In the genomic region with DNA sequence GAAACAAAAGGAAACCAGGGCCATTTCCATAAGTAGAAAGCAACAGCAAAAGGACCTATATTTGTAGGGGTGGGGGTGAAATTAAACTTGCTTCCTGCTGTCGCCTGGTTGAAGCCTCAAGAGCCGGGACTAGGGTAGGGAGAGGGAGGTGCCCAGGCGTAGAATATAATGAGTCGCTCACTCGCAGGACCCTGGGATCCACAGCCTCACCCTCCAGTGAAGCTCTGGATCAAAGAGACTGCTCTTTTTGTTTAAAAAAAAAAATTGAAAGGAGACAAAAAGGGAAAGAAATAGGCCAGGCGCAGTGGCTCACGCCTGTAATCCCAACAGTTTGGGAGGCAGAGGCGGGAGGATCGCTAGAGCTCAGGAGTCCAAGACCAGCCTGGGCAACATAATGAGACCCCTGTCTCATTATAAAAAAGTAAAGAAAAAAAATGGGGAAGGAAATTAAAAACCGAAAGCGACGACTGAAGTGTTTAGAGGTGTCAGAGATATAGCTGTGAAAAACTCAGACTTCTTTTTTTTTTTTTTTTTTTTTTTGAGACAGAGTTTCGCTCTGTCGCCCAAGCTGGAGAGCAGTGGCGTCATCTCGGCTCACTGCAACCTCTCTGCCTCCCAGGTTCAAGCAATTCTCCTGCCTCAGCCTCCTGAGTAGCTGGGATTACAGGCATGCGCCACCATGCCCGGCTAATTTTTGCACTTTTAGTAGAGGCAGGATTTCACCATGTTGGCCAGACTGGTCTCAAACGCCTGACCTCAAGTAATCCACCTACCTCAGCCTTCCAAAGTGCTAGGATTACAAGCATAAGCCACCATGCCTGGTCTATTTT, we compare ENCODE assay signal across 9 cellular contexts. TPM values are rescaled to one million over a fixed set of nuclear protein-coding genes. Genes with fewer than 3 reads are reported as not detected.
DNase-seq lines count a peak whose midpoint lies in the region; ATAC-seq and TF ChIP-seq lines count a peak whose summit lies in the region.
"Had no signal": no experiment of that assay in that cellular context is flagged by ENCODE, and none has a peak within 500 bp of the region (broad histone marks: within the 10 kb centered on the region; RNA-seq: fewer than 3 reads in every experiment).

No MANE protein-coding gene starts in this region.

- H3K18ac ChIP-seq in mesenchymal stem cell (ENCODE audit: low read depth in 1 of 2, low read length in 2 of 2), result no peak overlapping the region

- H2BK15ac ChIP-seq in mesenchymal stem cell (ENCODE audit: low read depth, poor library complexity, severe bottlenecking), result no peak overlapping the region

- H3K23ac ChIP-seq in mesenchymal stem cell (ENCODE audit: low read length in 2 of 2), result no peak overlapping the region

- BruUV-seq in MCF 10A (replicated peaks; lab: Mats Ljungman, UMichigan), result no TSS peak

- H3K27ac ChIP-seq in breast epithelium (peak overlapping the region; percentile 12 to 74), mesenchymal stem cell (ENCODE audit: low read length, poor library complexity, severe bottlenecking) (no peak overlapping the region), urinary bladder (ENCODE audit: low read depth) (peak overlapping the region; percentile 71)

- H3K4me2 ChIP-seq in mesenchymal stem cell (ENCODE audit: low read length, poor library complexity, severe bottlenecking), result no peak overlapping the region

- no peak for TF ChIP-seq CTCF in breast epithelium (IDR thresholded peaks at IDR 0.05)
- TF ChIP-seq CTCF in MCF 10A (IDR thresholded peaks at IDR 0.05; ENCODE audit: unreplicated experiment), result no peak
- TF ChIP-seq CTCF in BE2C (IDR thresholded peaks at IDR 0.05; ENCODE audit: low read depth, low read length), result no peak

- no peak overlapping the region for H3K14ac ChIP-seq in mesenchymal stem cell (ENCODE audit: low read length in 2 of 2)

- intact Hi-C loops in breast epithelium (cut with DNase I; ENCODE audit: low total_unique reads), result no loop called here
- intact Hi-C loops in MCF 10A (cut with micrococcal nuclease), result no loop called here

- no peaks in the 10 kb centered on the region for H3K27me3 Mint-ChIP-seq in MCF 10A (ENCODE audit: insufficient read depth, unreplicated experiment)
- H3K27me3 Mint-ChIP-seq in activated T-cell treated with anti-CD3 and anti-CD28 coated beads, Interleukin-2, amount 50 U/mL, for 72 hours (ENCODE audit: low read depth), result no peaks in the 10 kb centered on the region

- H3K27me3 ChIP-seq in breast epithelium (no peaks in the 10 kb centered on the region), mesenchymal stem cell (ENCODE audit: control insufficient read depth in 1 of 2, insufficient read depth in 1 of 2, low read length in 2 of 2) (no peaks in the 10 kb centered on the region), BE2C (no peaks in the 10 kb centered on the region)

- no peak overlapping the region for H2AK5ac ChIP-seq in mesenchymal stem cell (ENCODE audit: low read length, severe bottlenecking)

- no peak overlapping the region for H4K91ac ChIP-seq in mesenchymal stem cell (ENCODE audit: low read length)

- no peak overlapping the region for H3K4ac ChIP-seq in mesenchymal stem cell (ENCODE audit: low read depth in 1 of 2, low read length in 2 of 2)

- TF ChIP-seq POLR2A in breast epithelium (IDR thresholded peaks at IDR 0.05), result no peak

- H3K4me1 Mint-ChIP-seq in MCF 10A (ENCODE audit: insufficient read depth, unreplicated experiment), result peaks cover 7% of the 10 kb centered on the region
- peaks cover 88% of the 10 kb centered on the region for H3K4me1 Mint-ChIP-seq in activated T-cell treated with anti-CD3 and anti-CD28 coated beads, Interleukin-2, amount 50 U/mL, for 72 hours (ENCODE audit: low read depth)

- ATAC-seq in activated T-cell treated with anti-CD3 and anti-CD28 coated beads, Interleukin-2, amount 50 U/mL, for 72 hours (replicated peaks in 1 of 2), result peak; percentile 17 to 23
- ATAC-seq: HCT116 had no signal

- CTCF ChIA-PET in MCF 10A (lab: Yijun Ruan, JAX), result no interaction called here

- H2BK5ac ChIP-seq in mesenchymal stem cell (ENCODE audit: low read depth, low read length, poor library complexity, severe bottlenecking), result no peak overlapping the region

- H3K36me3 ChIP-seq in breast epithelium (no peaks in the 10 kb centered on the region), mesenchymal stem cell (ENCODE audit: control insufficient read depth in 1 of 2, insufficient read depth in 2 of 2, low read depth in 1 of 2, low read length in 2 of 2) (no peaks in the 10 kb centered on the region), urinary bladder (ENCODE audit: insufficient read depth) (no peaks in the 10 kb centered on the region), BE2C (no peaks in the 10 kb centered on the region)

- H3K9me3 ChIP-seq in breast epithelium (no peaks in the 10 kb centered on the region), mesenchymal stem cell (ENCODE audit: control insufficient read depth, low read length) (no peaks in the 10 kb centered on the region), BE2C (peaks cover 5% of the 10 kb centered on the region)

- H3K4me3 Mint-ChIP-seq in MCF 10A (ENCODE audit: unreplicated experiment), result no peak overlapping the region
- H3K4me3 Mint-ChIP-seq in activated T-cell treated with anti-CD3 and anti-CD28 coated beads, Interleukin-2, amount 50 U/mL, for 72 hours, result peak overlapping the region; percentile 86 to 97

- H2AFZ ChIP-seq in mesenchymal stem cell (ENCODE audit: low read depth, low read length), result no peak overlapping the region

- H3K4me1 ChIP-seq in breast epithelium (no peaks in the 10 kb centered on the region), mesenchymal stem cell (ENCODE audit: control insufficient read depth, insufficient read depth, low read depth, low read length) (peaks cover 4% of the 10 kb centered on the region), urinary bladder (ENCODE audit: insufficient read depth) (peaks cover 3% of the 10 kb centered on the region), BE2C (peaks cover 5% of the 10 kb centered on the region)

- DNase-seq in breast epithelium (ENCODE audit: low spot score in 2 of 2), result no peak
- DNase-seq in MCF 10A (ENCODE audit: unreplicated experiment), result no peak
- peak; percentile 58 to 69 for DNase-seq in activated T-cell treated with anti-CD3 and anti-CD28 coated beads, Interleukin-2, amount 50 U/mL, for 72 hours
- no peak for DNase-seq in mesenchymal stem cell
- DNase-seq in DMS153 (lab: John Stamatoyannopoulos, UW), result no peak
- no peak for DNase-seq in NCI-H2029 (lab: John Stamatoyannopoulos, UW)
- DNase-seq in BE2C, result no peak

- H2BK120ac ChIP-seq in mesenchymal stem cell (ENCODE audit: low read depth, low read length), result no peak overlapping the region

- H3K27ac Mint-ChIP-seq in MCF 10A (ENCODE audit: low read depth, unreplicated experiment), result no peak overlapping the region
- peak overlapping the region; percentile 100 for H3K27ac Mint-ChIP-seq in activated T-cell treated with anti-CD3 and anti-CD28 coated beads, Interleukin-2, amount 50 U/mL, for 72 hours

- POLR2A ChIA-PET in MCF 10A (lab: Yijun Ruan, JAX), result no interaction called here

- no peak overlapping the region for H2BK12ac ChIP-seq in mesenchymal stem cell (ENCODE audit: low read length in 2 of 2)

- no peaks in the 10 kb centered on the region for H3K36me3 Mint-ChIP-seq in MCF 10A (ENCODE audit: insufficient read depth, unreplicated experiment)
- H3K36me3 Mint-ChIP-seq in activated T-cell treated with anti-CD3 and anti-CD28 coated beads, Interleukin-2, amount 50 U/mL, for 72 hours (ENCODE audit: insufficient read depth in 2 of 2), result peaks cover 2 to 8% of the 10 kb centered on the region in 2 donors

- H3K4me3 ChIP-seq in breast epithelium (no peak overlapping the region), mesenchymal stem cell (ENCODE audit: insufficient read depth in 1 of 2, low read depth in 1 of 2, low read length in 2 of 2) (no peak overlapping the region), urinary bladder (ENCODE audit: low read depth, low read length) (no peak overlapping the region), BE2C (ENCODE audit: low read depth, low read length) (no peak overlapping the region)

- WGBS in mesenchymal stem cell, result 82% methylated on average over 17 of the region's 19 CpGs
- WGBS in urinary bladder, result 65% methylated on average over 19 of the region's 19 CpGs

- H3K79me1 ChIP-seq in mesenchymal stem cell (replicated peaks; ENCODE audit: low read length, poor library complexity, severe bottlenecking), result no peaks in the 10 kb centered on the region

- H3K9me3 Mint-ChIP-seq in MCF 10A (ENCODE audit: unreplicated experiment), result no peaks in the 10 kb centered on the region
- H3K9me3 Mint-ChIP-seq in activated T-cell treated with anti-CD3 and anti-CD28 coated beads, Interleukin-2, amount 50 U/mL, for 72 hours, result peaks cover 2% of the 10 kb centered on the region in 2 donors

- H3K9ac ChIP-seq in mesenchymal stem cell (ENCODE audit: low read length), result peak overlapping the region; percentile 65

- H4K8ac ChIP-seq in mesenchymal stem cell (ENCODE audit: low read length), result no peak overlapping the region

RNA-seq across cellular contexts. Expression of a gene that starts 10.9 kb away (rescaled TPM):
- total RNA-seq in breast epithelium (10 to 100 TPM; 20.2 to 31.4 (median 23.3) TPM), MCF 10A (2022) (44.5 and 47.9 TPM in 2 replicates), urinary bladder (12.5 TPM)
- 100 to 1,000 TPM; 316 to 369 TPM for total RNA-seq in activated T-cell treated with anti-CD3 and anti-CD28 coated beads, Interleukin-2, amount 50 U/mL, for 72 hours
- polyA plus RNA-seq in mesenchymal stem cell (2013, experiment 1 of 2), result 48.9 TPM
- 49.7 TPM for polyA plus RNA-seq in mesenchymal stem cell (2013, experiment 2 of 2)
- 46.1 TPM for polyA plus RNA-seq in urinary bladder
- polyA plus RNA-seq in BE2C (2012; ENCODE audit: insufficient read depth, insufficient read length, low read depth), result 26.7 TPM

RNA-seq across cellular contexts. Expression of a gene that starts 48.8 kb away (rescaled TPM):
- total RNA-seq in breast epithelium, result 10 to 100 TPM; 65.9 to 79.0 (median 75.5) TPM
- total RNA-seq in MCF 10A (2022), result 62.1 and 65.4 TPM in 2 replicates
- total RNA-seq in activated T-cell treated with anti-CD3 and anti-CD28 coated beads, Interleukin-2, amount 50 U/mL, for 72 hours, result 100 to 1,000 TPM; 225 to 236 TPM
- 46.7 TPM for polyA plus RNA-seq in mesenchymal stem cell (2013, experiment 1 of 2)
- 46.1 TPM for polyA plus RNA-seq in mesenchymal stem cell (2013, experiment 2 of 2)
- 24.0 TPM for total RNA-seq in urinary bladder
- 52.2 TPM for polyA plus RNA-seq in urinary bladder
- 374 TPM for polyA plus RNA-seq in BE2C (2012; ENCODE audit: insufficient read depth, insufficient read length, low read depth)

Comparison
In these comparisons a context has a peak if more than half of its experiments do, and no peak if none do; other contexts are left out.
1. DNase-seq: peak in activated T-cell treated with anti-CD3 and anti-CD28 coated beads, Interleukin-2, amount 50 U/mL, for 72 hours (2 of 2); none in breast epithelium (0 of 2), MCF 10A (single experiment), mesenchymal stem cell (single experiment), DMS153 (single experiment), NCI-H2029 (single experiment) and BE2C (single experiment).